10 cellular contexts compared by ENCODE assay signal in the genomic region with DNA sequence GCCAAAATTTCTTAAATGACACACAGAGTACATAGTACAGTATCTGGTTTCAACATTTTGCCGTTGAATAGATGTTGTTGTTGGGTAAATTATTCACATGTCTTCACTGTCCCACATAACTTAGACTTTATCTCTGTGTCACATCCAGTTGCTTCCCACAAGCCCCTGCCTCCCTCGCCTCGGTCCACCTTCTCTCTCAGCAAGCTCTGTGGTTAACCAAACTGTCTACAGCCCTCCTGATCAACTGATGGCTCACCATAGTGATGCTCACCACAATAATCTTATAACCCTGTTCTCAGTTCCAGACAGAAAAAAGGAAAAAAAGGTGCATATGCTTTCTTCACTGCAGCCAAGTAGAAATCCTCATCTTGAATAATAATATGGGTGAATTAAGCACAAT. TPM values are rescaled to one million over a fixed set of nuclear protein-coding genes. Genes with fewer than 3 reads are reported as not detected.
DNase-seq lines count a peak whose midpoint lies in the region; ATAC-seq lines count a peak whose summit lies in the region.
"Had no signal": no experiment of that assay in that cellular context is flagged by ENCODE, and none has a peak within 500 bp of the region (broad histone marks: within the 10 kb centered on the region; RNA-seq: fewer than 3 reads in every experiment).

No MANE protein-coding gene starts in this region.

- DNase-seq in CMK (ENCODE audit: low read depth), result peak; percentile 14
- DNase-seq in activated naive CD4-positive, alpha-beta T cell treated with anti-CD3 and anti-CD28 coated beads for 36 hours, result peak; percentile 29
- no peak for DNase-seq in AG08395 (ENCODE audit: low spot score)
- no peak for DNase-seq in occipital lobe (lab: John Stamatoyannopoulos, UW)
- DNase-seq in DMS79 (lab: John Stamatoyannopoulos, UW), result no peak
- DNase-seq: foreskin melanocyte, upper lobe of right lung had no signal

- no peaks in the 10 kb centered on the region for H3K36me3 Mint-ChIP-seq in activated naive CD4-positive, alpha-beta T cell treated with anti-CD3 and anti-CD28 coated beads for 36 hours (ENCODE audit: low read depth)

- CTCF ChIA-PET in activated naive CD4-positive, alpha-beta T cell treated with anti-CD3 and anti-CD28 coated beads for 36 hours (lab: Charles Lee), result no interaction called here

- ATAC-seq in GM21360 (IDR thresholded peaks at IDR 0.05; ENCODE audit: unreplicated experiment) (peak; percentile 66), HG03442 (IDR thresholded peaks at IDR 0.05; ENCODE audit: unreplicated experiment) (peak; percentile 84), GM21526 (IDR thresholded peaks at IDR 0.05; ENCODE audit: low FRiP score, unreplicated experiment) (no peak)
- ATAC-seq: upper lobe of right lung had no signal

- H3K4me3 Mint-ChIP-seq in activated naive CD4-positive, alpha-beta T cell treated with anti-CD3 and anti-CD28 coated beads for 36 hours, result no peak overlapping the region

- H3K4me1 Mint-ChIP-seq in activated naive CD4-positive, alpha-beta T cell treated with anti-CD3 and anti-CD28 coated beads for 36 hours (ENCODE audit: low read depth), result peaks cover 6% of the 10 kb centered on the region

- H3K27ac Mint-ChIP-seq in activated naive CD4-positive, alpha-beta T cell treated with anti-CD3 and anti-CD28 coated beads for 36 hours, result no peak overlapping the region

- H3K27me3 Mint-ChIP-seq in activated naive CD4-positive, alpha-beta T cell treated with anti-CD3 and anti-CD28 coated beads for 36 hours (ENCODE audit: low read depth), result peaks cover 22% of the 10 kb centered on the region

- intact Hi-C loops in activated naive CD4-positive, alpha-beta T cell treated with anti-CD3 and anti-CD28 coated beads for 36 hours (cut with micrococcal nuclease), result no loop called here

- H3K9me3 Mint-ChIP-seq in activated naive CD4-positive, alpha-beta T cell treated with anti-CD3 and anti-CD28 coated beads for 36 hours, result no peaks in the 10 kb centered on the region

RNA-seq across cellular contexts. Expression of a gene that starts 23.0 kb away (rescaled TPM):
- total RNA-seq in activated naive CD4-positive, alpha-beta T cell treated with anti-CD3 and anti-CD28 coated beads for 36 hours, result 1 to 10 TPM; 2.3 to 3.3 TPM
- not detected for total RNA-seq in occipital lobe
- total RNA-seq: upper lobe of right lung had no signal

RNA-seq across cellular contexts. Expression of a gene that starts 35.1 kb away (rescaled TPM):
- total RNA-seq in activated naive CD4-positive, alpha-beta T cell treated with anti-CD3 and anti-CD28 coated beads for 36 hours, result under 1 TPM in 1 of 2 experiments, not detected in 1; 0.12 TPM
- not detected for total RNA-seq in occipital lobe
- total RNA-seq: upper lobe of right lung had no signal

Comparison
In these comparisons a context has a peak if more than half of its experiments do, and no peak if none do; other contexts are left out.
1. DNase-seq: peak in CMK (single experiment) and activated naive CD4-positive, alpha-beta T cell treated with anti-CD3 and anti-CD28 coated beads for 36 hours (single experiment); none in AG08395 (single experiment), occipital lobe (single experiment) and DMS79 (single experiment).